ENCODE assay signal across 17 cellular contexts in genomic region chr7:137820156-137820555, GRCh38. TPM values are rescaled to one million over a fixed set of nuclear protein-coding genes. Genes with fewer than 3 reads are reported as not detected.
DNase-seq lines count a peak whose midpoint lies in the region; TF ChIP-seq lines count a peak whose summit lies in the region.
"Had no signal": no experiment of that assay in that cellular context is flagged by ENCODE, and none has a peak within 500 bp of the region (broad histone marks: within the 10 kb centered on the region; RNA-seq: fewer than 3 reads in every experiment).

No MANE protein-coding gene starts in this region.

- no peak overlapping the region for H3K4me3 ChIP-seq in smooth muscle cell
- H3K4me3 ChIP-seq: A549, adrenal gland had no signal

- no peak overlapping the region for H2AFZ ChIP-seq in smooth muscle cell (ENCODE audit: low read depth)

- H3K4me1 ChIP-seq in smooth muscle cell (ENCODE audit: low read depth), result peaks cover 25% of the 10 kb centered on the region
- H3K4me1 ChIP-seq: A549, adrenal gland had no signal

- peak overlapping the region; percentile 66 for H3K27ac ChIP-seq in smooth muscle cell (ENCODE audit: low read depth)
- H3K27ac ChIP-seq: A549, adrenal gland had no signal

- H3K27me3 ChIP-seq in smooth muscle cell (ENCODE audit: low read depth), result no peaks in the 10 kb centered on the region
- H3K27me3 ChIP-seq: adrenal gland had no signal

- H3K27ac Mint-ChIP-seq in glutamatergic neuron (ENCODE audit: unreplicated experiment), result peak overlapping the region; percentile 70
- H3K27ac Mint-ChIP-seq: CD8-positive, alpha-beta T cell; naive thymus-derived CD8-positive, alpha-beta T cell had no signal

- H4K20me1 ChIP-seq in smooth muscle cell (ENCODE audit: low read depth), result no peaks in the 10 kb centered on the region

- H3K9me3 ChIP-seq in smooth muscle cell (replicated peaks; ENCODE audit: low read depth), result no peaks in the 10 kb centered on the region
- H3K9me3 ChIP-seq: A549, adrenal gland had no signal

- no peaks in the 10 kb centered on the region for H3K36me3 Mint-ChIP-seq in glutamatergic neuron (ENCODE audit: unreplicated experiment)
- H3K36me3 Mint-ChIP-seq: CD8-positive, alpha-beta T cell; naive thymus-derived CD8-positive, alpha-beta T cell had no signal

- H3K79me2 ChIP-seq in smooth muscle cell (ENCODE audit: low read depth), result no peaks in the 10 kb centered on the region

- peak overlapping the region; percentile 28 for H3K4me2 ChIP-seq in smooth muscle cell
- H3K4me2 ChIP-seq: A549 had no signal

- H3K36me3 ChIP-seq in smooth muscle cell (ENCODE audit: low read depth), result no peaks in the 10 kb centered on the region
- H3K36me3 ChIP-seq: adrenal gland had no signal

- H3K4me3 Mint-ChIP-seq in glutamatergic neuron (ENCODE audit: unreplicated experiment), result peak overlapping the region; percentile 74
- H3K4me3 Mint-ChIP-seq: CD8-positive, alpha-beta T cell; naive thymus-derived CD8-positive, alpha-beta T cell had no signal

- H3F3A ChIP-seq in smooth muscle cell (ENCODE audit: low read depth), result no peaks in the 10 kb centered on the region

- H3K9me3 Mint-ChIP-seq in glutamatergic neuron (ENCODE audit: unreplicated experiment), result no peaks in the 10 kb centered on the region
- H3K9me3 Mint-ChIP-seq: CD8-positive, alpha-beta T cell; naive thymus-derived CD8-positive, alpha-beta T cell had no signal

- H3K4me1 Mint-ChIP-seq in glutamatergic neuron (ENCODE audit: low read depth, unreplicated experiment), result peaks cover 31% of the 10 kb centered on the region
- H3K4me1 Mint-ChIP-seq: naive thymus-derived CD8-positive, alpha-beta T cell had no signal

- H3K27me3 Mint-ChIP-seq in glutamatergic neuron (ENCODE audit: unreplicated experiment), result peaks cover 4% of the 10 kb centered on the region

- 96% methylated on average over 2 of the region's 2 CpGs for WGBS in smooth muscle cell (ENCODE audit: low lambda C conversion rate)

- in situ Hi-C loops in GM13977 (cut with MboI; ENCODE audit: low pct_unique_long_range_greater_than_20kb, low sequenced_read_pairs, unreplicated experiment), result no loop called here

- DNase-seq in NCI-H2171 treated with DMSO at 0.1 percent for 48 hours (lab: John Stamatoyannopoulos, UW) (peak; percentile 60), NCI-H2171 (lab: John Stamatoyannopoulos, UW) (no peak), NCI-H69 (lab: John Stamatoyannopoulos, UW) (peak; percentile 46), glutamatergic neuron (no peak), smooth muscle cell (lab: John Stamatoyannopoulos, UW; ENCODE audit: unreplicated experiment) (no peak), islet precursor cell (no peak), glomerular visceral epithelial cell (ENCODE audit: extremely low spot score) (no peak), GM13977 (ENCODE audit: low spot score) (no peak)
- DNase-seq: activated CD4-positive, alpha-beta T cell treated with anti-CD3 and anti-CD28 coated beads, Interleukin-2, amount 50 U/mL, for 1 hour; CD8-positive, alpha-beta T cell; cortex of kidney; naive thymus-derived CD8-positive, alpha-beta T cell; SHP77; stimulated activated CD4-positive, alpha-beta T cell treated with anti-CD3 and anti-CD28 coated beads, Interleukin-4, amount 100 ng/mL, for 4 hours; T1000 had no signal

- TF ChIP-seq CTCF in glutamatergic neuron (IDR thresholded peaks at IDR 0.05; ENCODE audit: partially characterized antibody, unreplicated experiment) (no peak), smooth muscle cell (IDR thresholded peaks at IDR 0.05; ENCODE audit: borderline replicate concordance, insufficient read depth, poor library complexity, severe bottlenecking) (no peak), GM13977 (IDR thresholded peaks at IDR 0.05; ENCODE audit: extremely low read depth, insufficient read depth, missing control alignments) (no peak)

- H3K9ac ChIP-seq in smooth muscle cell (ENCODE audit: low read depth), result no peak overlapping the region

RNA-seq across cellular contexts. Expression of gene DGKI, which starts 26.6 kb away (rescaled TPM):
- total RNA-seq in glutamatergic neuron (ENCODE audit: unreplicated experiment), result 19.4 TPM
- 3.5 and 6.2 TPM in 2 replicates for total RNA-seq in smooth muscle cell
- polyA plus RNA-seq in smooth muscle cell, result 1.6 and 2.5 TPM in 2 replicates
- total RNA-seq: CD8-positive, alpha-beta T cell; naive thymus-derived CD8-positive, alpha-beta T cell had no signal

Comparison
In these comparisons a context has a peak if more than half of its experiments do, and no peak if none do; other contexts are left out.
1. DNase-seq: peak in NCI-H2171 treated with DMSO at 0.1 percent for 48 hours (single experiment) and NCI-H69 (single experiment); none in NCI-H2171 (single experiment), glutamatergic neuron (single experiment), smooth muscle cell (single experiment), islet precursor cell (single experiment), glomerular visceral epithelial cell (single experiment) and GM13977 (single experiment).